Comparison of ENCODE assay signal across 1 cellular context in genomic region chr5:69374911-69375446, GRCh38.
TF ChIP-seq lines count a peak whose summit lies in the region.

No MANE protein-coding gene starts in this region.

TF ChIP-seq in SK-N-SH treated with all-trans-retinoic acid at 6 μM for 48 hours, 23 proteins besides CTCF, POLR2A, EP300 and RAD21 (continued from another document):
- TF ChIP-seq BACH2 (CRISPR knock-in tag; IDR thresholded peaks at IDR 0.05; ENCODE audit: borderline replicate concordance) = no peak
- no peak for TF ChIP-seq TSHZ2 (CRISPR knock-in tag; IDR thresholded peaks at IDR 0.05)
